24 cellular contexts compared by ENCODE assay signal in the genomic region with DNA sequence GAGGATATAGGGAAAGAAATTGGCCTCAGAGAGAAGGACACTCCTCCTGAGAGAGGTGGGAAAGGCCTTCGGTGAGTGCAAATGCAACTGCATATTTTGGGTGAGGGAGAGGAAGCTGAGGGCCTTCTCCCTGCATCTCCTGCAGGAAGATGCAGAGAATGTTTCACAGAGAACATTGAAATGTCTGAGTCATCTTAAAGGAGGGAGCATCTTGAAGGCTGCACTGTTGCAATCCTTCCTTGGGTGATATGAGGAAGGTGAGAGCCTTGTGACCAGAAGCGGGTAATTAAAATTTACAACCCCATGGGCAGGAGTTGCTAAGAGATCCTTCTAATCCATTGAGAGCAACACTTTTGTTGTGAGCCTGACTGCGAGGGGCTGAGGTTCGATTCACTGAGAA.
DNase-seq lines count a peak whose midpoint lies in the region; TF ChIP-seq lines count a peak whose summit lies in the region.
"Had no signal": no experiment of that assay in that cellular context is flagged by ENCODE, and none has a peak within 500 bp of the region (broad histone marks: within the 10 kb centered on the region; RNA-seq: fewer than 3 reads in every experiment).

No MANE protein-coding gene starts in this region.

- H3K27ac ChIP-seq in spleen, result peak overlapping the region in 6 of 8 donors; percentile 35 to 86 (median 61)
- H3K27ac ChIP-seq in stomach, result no peak overlapping the region
- H3K27ac ChIP-seq: 22Rv1; BLaER1 treated with 17β-estradiol and CSF1 and Interleukin-3, amounts not matched to agents 10 nM and 100 nM; epithelial cell of prostate; gastrocnemius medialis; lower lobe of right lung; suprapubic skin; uterus; WERI-Rb-1 had no signal

- TF ChIP-seq CTCF in fibroblast of mammary gland (conservative IDR thresholded peaks at IDR 0.05; ENCODE audit: control insufficient read depth, insufficient read depth, low read depth, low read length), result no peak
- no peak for TF ChIP-seq CTCF in spleen (IDR thresholded peaks at IDR 0.05 in 8 of 11, conservative IDR thresholded peaks at IDR 0.05 in 3 of 11)
- TF ChIP-seq CTCF in stomach (IDR thresholded peaks at IDR 0.05), result no peak

- TF ChIP-seq EP300 in stomach (IDR thresholded peaks at IDR 0.05), result no peak

- no peak overlapping the region for H3K4me3 ChIP-seq in fibroblast of mammary gland (ENCODE audit: control insufficient read depth, low read depth, low read length)
- peak overlapping the region in 1 of 8 donors; percentile 28 for H3K4me3 ChIP-seq in spleen
- H3K4me3 ChIP-seq in stomach, result no peak overlapping the region
- H3K4me3 ChIP-seq: BLaER1 treated with 17β-estradiol and CSF1 and Interleukin-3, amounts not matched to agents 10 nM and 100 nM; gastrocnemius medialis; lower lobe of right lung; suprapubic skin; uterus had no signal

- 70 to 91% (median 83%) methylated on average over 4 of the region's 4 CpGs for whole genome bisulfite sequencing in spleen, 5 donors
- 83 to 97% (median 91%) methylated on average over 4 of the region's 4 CpGs for WGBS in stomach, 5 donors

- TF ChIP-seq POLR2A in spleen (IDR thresholded peaks at IDR 0.05), result no peak
- TF ChIP-seq POLR2A in stomach (IDR thresholded peaks at IDR 0.05), result no peak

- intact Hi-C loops in spleen (cut with DNase I; ENCODE audit: low total_unique reads) (no loop called here), stomach (cut with DNase I; ENCODE audit: low total_unique reads) (no loop called here)

- DNase-seq in SIG-M5 treated with dmso at 0.1 percent for 504 hours (lab: John Stamatoyannopoulos, UW; ENCODE audit: unreplicated experiment), result peak; percentile 39
- no peak for DNase-seq in SIG-M5 (lab: John Stamatoyannopoulos, UW)
- peak; percentile 66 for DNase-seq in NOMO-1 treated with dmso at 0.1 percent for 144 hours (lab: John Stamatoyannopoulos, UW; ENCODE audit: unreplicated experiment)
- DNase-seq in fibroblast of mammary gland (ENCODE audit: low read depth), result peak; percentile 38
- no peak for DNase-seq in spleen
- no peak for DNase-seq in DMS 273 (lab: John Stamatoyannopoulos, UW; ENCODE audit: unreplicated experiment)
- no peak for DNase-seq in stomach
- no peak for DNase-seq in Ammon's horn (ENCODE audit: low spot score)
- DNase-seq: activated CD4-positive, alpha-beta T cell treated with anti-CD3 and anti-CD28 coated beads, Interleukin-2, amount 50 U/mL, for 4 hours; activated gamma-delta T cell; amniotic stem cell; caudate nucleus; gastrocnemius medialis; kidney; lower lobe of right lung; NCI-H1417 treated with DMSO at 0.1 percent for 48 hours; NCI-H524; SHP77; uterus; WERI-Rb-1 had no signal

- H3K4me1 ChIP-seq in spleen (peaks cover 0 to 3% (median 0%) of the 10 kb centered on the region in 6 donors), stomach (no peaks in the 10 kb centered on the region)
- H3K4me1 ChIP-seq: gastrocnemius medialis, lower lobe of right lung, suprapubic skin, uterus had no signal

- H3K9me3 ChIP-seq in spleen (no peaks in the 10 kb centered on the region), stomach (no peaks in the 10 kb centered on the region)
- H3K9me3 ChIP-seq: BLaER1 treated with 17β-estradiol and CSF1 and Interleukin-3, amounts not matched to agents 10 nM and 100 nM; gastrocnemius medialis; lower lobe of right lung; suprapubic skin; uterus had no signal

- H3K27me3 ChIP-seq in spleen (replicated peaks in 1 of 7) (no peaks in the 10 kb centered on the region), stomach (no peaks in the 10 kb centered on the region)
- H3K27me3 ChIP-seq: BLaER1 treated with 17β-estradiol and CSF1 and Interleukin-3, amounts not matched to agents 10 nM and 100 nM; gastrocnemius medialis; suprapubic skin; uterus had no signal

- H3K36me3 ChIP-seq in spleen (no peaks in the 10 kb centered on the region), stomach (no peaks in the 10 kb centered on the region)
- H3K36me3 ChIP-seq: BLaER1 treated with 17β-estradiol and CSF1 and Interleukin-3, amounts not matched to agents 10 nM and 100 nM; gastrocnemius medialis; lower lobe of right lung; suprapubic skin; uterus; WERI-Rb-1 had no signal

Comparison
In these comparisons a context has a peak if more than half of its experiments do, and no peak if none do; other contexts are left out.
1. DNase-seq: peak in SIG-M5 treated with dmso at 0.1 percent for 504 hours (single experiment), NOMO-1 treated with dmso at 0.1 percent for 144 hours (single experiment) and fibroblast of mammary gland (single experiment); none in SIG-M5 (single experiment), spleen (single experiment), DMS 273 (single experiment), stomach (single experiment) and Ammon's horn (single experiment).
2. H3K27ac ChIP-seq: peak in spleen (6 of 8); none in stomach (0 of 5).